In genomic region chr20:31440012-31440659, GRCh38 we compare ENCODE assay signal across 18 cellular contexts. TPM values are rescaled to one million over a fixed set of nuclear protein-coding genes. Genes with fewer than 3 reads are reported as not detected.
A peak's percentile ranks its signal among the peaks of the same experiment; 100 is the strongest.
DNase-seq lines count a peak whose midpoint lies in the region; ATAC-seq, FAIRE-seq and TF ChIP-seq lines count a peak whose summit lies in the region.
"Had no signal": no experiment of that assay in that cellular context is flagged by ENCODE, and none has a peak within 500 bp of the region (broad histone marks: within the 10 kb centered on the region; RNA-seq: fewer than 3 reads in every experiment).

Gene DEFB123, plus strand, starts transcription at chr20:31440632. Its CDS starts 67 bp downstream, at chr20:31440699.

- peak; percentile 13 for DNase-seq in activated naive CD4-positive, alpha-beta T cell treated with anti-CD3 and anti-CD28 coated beads, Interleukin-2, amount 50 U/mL, for 16 hours
- no peak for DNase-seq in activated naive CD4-positive, alpha-beta T cell (lab: John Stamatoyannopoulos, UW)
- DNase-seq in GM12878 (ENCODE audit: low read depth, low spot score) (no peak), esophagus squamous epithelium (lab: John Stamatoyannopoulos, UW) (no peak), Kasumi-1 (lab: John Stamatoyannopoulos, UW) (no peak)
- DNase-seq in stimulated activated CD4-positive, alpha-beta T cell treated with anti-CD3 and anti-CD28 coated beads, Interleukin-4, amount 100 ng/mL, for 1 hour, result peak; percentile 18
- DNase-seq: activated effector memory CD4-positive, alpha-beta T cell treated with anti-CD3 and anti-CD28 coated beads, Interleukin-2, amount 50 U/mL, for 16 hours; mesendoderm; NCI-H1092 had no signal

- POLR2A ChIA-PET in HEK293 (lab: Yijun Ruan, JAX) (no interaction called here), GM12878 (lab: Charles Lee) (no interaction called here)

- H3K27ac ChIP-seq in HEK293 (ENCODE audit: extremely low read depth, low read depth, low read length) (no peak within 1 kb of the TSS), GM12878 (ENCODE audit: control insufficient read depth, insufficient read depth) (no peak within 1 kb of the TSS), esophagus squamous epithelium (no peak within 1 kb of the TSS)
- H3K27ac ChIP-seq: BLaER1, HL-60 had no signal

- no peak within 1 kb of the TSS for H2AFZ ChIP-seq in GM12878 (ENCODE audit: control insufficient read depth, low read depth, low read length)

- RAD21 ChIA-PET in GM12878 (lab: Charles Lee; ENCODE audit: unreplicated experiment), result no interaction called here

- no peak for TF ChIP-seq RAD21 in GM12878 (IDR thresholded peaks at IDR 0.05; ENCODE audit: insufficient read depth, low read depth, low read length)

- FAIRE-seq in GM12878 (lab: Jason Lieb, UNC), result no peak

- H3K9me3 ChIP-seq in HEK293 (ENCODE audit: control insufficient read depth, insufficient read depth, low read depth, low read length), result no peaks in the 10 kb centered on the region
- no peaks in the 10 kb centered on the region for H3K9me3 ChIP-seq in GM12878 (replicated peaks; ENCODE audit: control insufficient read depth, insufficient read depth, low read length)
- no peaks in the 10 kb centered on the region for H3K9me3 ChIP-seq in esophagus squamous epithelium
- H3K9me3 ChIP-seq: BLaER1 had no signal

- no peaks in the 10 kb centered on the region for H4K20me1 ChIP-seq in GM12878 (ENCODE audit: control insufficient read depth, insufficient read depth)
- H4K20me1 ChIP-seq: BLaER1 had no signal

- H3K9ac ChIP-seq in GM12878 (ENCODE audit: control insufficient read depth, insufficient read depth, low read length), result no peak within 1 kb of the TSS
- H3K9ac ChIP-seq: BLaER1 had no signal

- SMC1A ChIA-PET in GM12878 (lab: Charles Lee; ENCODE audit: uncharacterized antibody, unreplicated experiment), result no interaction called here

- in situ Hi-C loops in GM12878 (cut with MboI), result no loop called here

- H3K4me2 ChIP-seq in GM12878 (ENCODE audit: control insufficient read depth, insufficient read depth), result no peak within 1 kb of the TSS
- H3K4me2 ChIP-seq: BLaER1 had no signal

- CTCF ChIA-PET in HEK293 (lab: Yijun Ruan, JAX), result interaction anchor here (0.6 to 1.7 kb wide), 10 partner anchors 9 to 270 kb away, joined by 3 to 10 read pairs (median 4); no protein-coding TSS in a partner anchor
- CTCF ChIA-PET in GM12878 (lab: Yijun Ruan, JAX), result interaction anchor here (0.6 to 1.4 kb wide), 7 partner anchors 9 to 80 kb away, joined by 3 to 6 read pairs (median 3); no protein-coding TSS in a partner anchor

- WGBS in GM12878 (ENCODE audit: insufficient coverage, insufficient replicate concordance, low lambda C conversion rate, missing lambda C conversion rate), result 55% methylated on average over 16 of the region's 16 CpGs
- WGBS in esophagus squamous epithelium, 2 donors, result 63 to 76% methylated on average over 6 to 13 of the region's 16 CpGs

- BruUV-seq in GM12878 (replicated peaks; lab: Mats Ljungman, UMichigan), result no TSS peak

- no peak for TF ChIP-seq POLR2A in GM12878 (IDR thresholded peaks at IDR 0.05; ENCODE audit: low read depth, low read length)
- no peak for TF ChIP-seq POLR2A in esophagus squamous epithelium (IDR thresholded peaks at IDR 0.05)

- no peak for ATAC-seq in GM12878
- no peak for ATAC-seq in GM19395 (IDR thresholded peaks at IDR 0.05; ENCODE audit: unreplicated experiment)
- ATAC-seq: Right ventricle myocardium inferior; stimulated activated memory B cell treated with anti-CD40 and anti-IgM and Interleukin-4, amounts not matched to agents 10 μg/mL and 1 μg/mL and 100 μg/mL, for 72 hours had no signal

- H3K27me3 ChIP-seq in GM12878 (replicated peaks in 1 of 2; ENCODE audit: control insufficient read depth in 2 of 2, insufficient read depth in 2 of 2, low read length in 1 of 2) (no peaks in the 10 kb centered on the region; a peak in 1 of 4 replicates), esophagus squamous epithelium (peaks cover 0 to 19% (median 0%) of the 10 kb centered on the region in 4 donors)
- H3K27me3 ChIP-seq: BLaER1 had no signal

- no peaks in the 10 kb centered on the region for H3K79me2 ChIP-seq in GM12878 (ENCODE audit: control insufficient read depth, insufficient read depth, low read length)

- TF ChIP-seq CTCF in HEK293 (tag by site-specific recombination; IDR thresholded peaks at IDR 0.05) (peak; percentile 22; the same call in 1 of the 2 replicates), GM12878 (IDR thresholded peaks at IDR 0.05 in 2 of 3, conservative IDR thresholded peaks at IDR 0.05 in 1 of 3; ENCODE audit: control insufficient read depth in 2 of 3, extremely low read depth in 1 of 3, insufficient read depth in 1 of 3, low read depth in 3 of 3, low read length in 3 of 3) (peak in 2 of 3 experiments; percentile 35 to 41; a peak in 3 of 6 replicates), esophagus squamous epithelium (IDR thresholded peaks at IDR 0.05) (no peak)

- H3K4me3 ChIP-seq in HEK293 (ENCODE audit: low read depth, low read length), result no peak within 1 kb of the TSS
- H3K4me3 ChIP-seq in GM12878, result no peak within 1 kb of the TSS
- H3K4me3 ChIP-seq in esophagus squamous epithelium, result no peak within 1 kb of the TSS
- H3K4me3 ChIP-seq: BLaER1 had no signal

- no peak for TF ChIP-seq EP300 in GM12878 (IDR thresholded peaks at IDR 0.05; ENCODE audit: borderline replicate concordance in 1 of 2, control insufficient read depth in 1 of 2, low read depth in 2 of 2, low read length in 2 of 2)

- no peaks in the 10 kb centered on the region for H3K4me1 ChIP-seq in HEK293 (ENCODE audit: control insufficient read depth, insufficient read depth, low read length)
- H3K4me1 ChIP-seq in GM12878 (ENCODE audit: control insufficient read depth, insufficient read depth, low read length), result no peaks in the 10 kb centered on the region
- no peaks in the 10 kb centered on the region for H3K4me1 ChIP-seq in esophagus squamous epithelium
- H3K4me1 ChIP-seq: BLaER1 had no signal

- H3K36me3 ChIP-seq in HEK293 (ENCODE audit: control insufficient read depth in 2 of 2, insufficient read depth in 1 of 2, low read length in 2 of 2) (no peaks in the 10 kb centered on the region), GM12878 (ENCODE audit: control insufficient read depth in 2 of 2, insufficient read depth in 2 of 2, low read length in 1 of 2) (no peaks in the 10 kb centered on the region), esophagus squamous epithelium (no peaks in the 10 kb centered on the region)
- H3K36me3 ChIP-seq: BLaER1 had no signal

- intact Hi-C loops in GM12878 (cut with micrococcal nuclease; ENCODE audit: unreplicated experiment) (no loop called here), esophagus squamous epithelium (cut with DNase I) (no loop called here)

TF ChIP-seq in GM12878, 131 proteins besides CTCF, POLR2A, EP300 and RAD21 (continues in another document):
- TF ChIP-seq BCLAF1 (IDR thresholded peaks at IDR 0.05), result no peak
- no peak for TF ChIP-seq MEF2B (IDR thresholded peaks at IDR 0.05; ENCODE audit: partially characterized antibody, poor library complexity, severe bottlenecking)
- no peak for TF ChIP-seq SMC3 (IDR thresholded peaks at IDR 0.05; ENCODE audit: borderline replicate concordance, low read length)
- TF ChIP-seq ELK1 (IDR thresholded peaks at IDR 0.05; ENCODE audit: low read depth, low read length), result no peak
- TF ChIP-seq ZZZ3 (IDR thresholded peaks at IDR 0.05; ENCODE audit: control insufficient read depth, insufficient read length, low read depth), result no peak
- TF ChIP-seq ZNF24 (IDR thresholded peaks at IDR 0.05), result no peak

RNA-seq across cellular contexts. Expression of gene DEFB123, which starts in this region (rescaled TPM):
- total RNA-seq in GM12878 (2013; cell fraction: nucleolus; rRNA removed), result not detected in 2 replicates
- total RNA-seq in GM12878 (2014; rRNA removed) (not detected in 2 replicates), GM12878 (2014; rRNA removed; fragmentation: Illumina TruSeq; extraction: Trizol) (not detected in 2 replicates), GM12878 (2021) (not detected in 2 replicates), esophagus squamous epithelium (not detected)
- not detected for polyA plus RNA-seq in GM12878 (2011; ENCODE audit: low read depth)
- polyA plus RNA-seq in GM12878 (2011; rRNA removed) (not detected in 2 replicates), GM12878 (2014; fragmentation: Illumina TruSeq; extraction: Trizol) (not detected in 2 replicates), GM12878 (2014; fragmentation: Nextera tagmentation; extraction: Ambion mirVana) (not detected), GM12878 (2014; rRNA removed) (not detected in 2 replicates), GM12878 (2016; fragmentation: Nextera tagmentation; extraction: Ambion mirVana) (not detected)
- polyA plus RNA-seq in GM12878 (2011; cell fraction: cytosol; rRNA removed), result not detected in 2 replicates
- not detected in 2 replicates for polyA plus RNA-seq in GM12878 (2011; cell fraction: nucleus; rRNA removed)
- not detected in 2 replicates for polyA plus RNA-seq in GM12878 (2012)
- polyA minus RNA-seq in GM12878 (2011; rRNA and poly(A)+ RNA removed), result not detected in 2 replicates
- not detected in 2 replicates for polyA minus RNA-seq in GM12878 (2011; cell fraction: cytosol; rRNA and poly(A)+ RNA removed)
- polyA minus RNA-seq in GM12878 (2011; cell fraction: nucleus; rRNA and poly(A)+ RNA removed), result not detected in 2 replicates
- total RNA-seq: cardiac septum, osteocyte, Right ventricle myocardium inferior had no signal
- polyA plus RNA-seq: esophagus had no signal

Comparison
In these comparisons a context has a peak if more than half of its experiments do, and no peak if none do; other contexts are left out.
1. DNase-seq: peak in activated naive CD4-positive, alpha-beta T cell treated with anti-CD3 and anti-CD28 coated beads, Interleukin-2, amount 50 U/mL, for 16 hours (single experiment) and stimulated activated CD4-positive, alpha-beta T cell treated with anti-CD3 and anti-CD28 coated beads, Interleukin-4, amount 100 ng/mL, for 1 hour (single experiment); none in activated naive CD4-positive, alpha-beta T cell (0 of 4), GM12878 (single experiment), esophagus squamous epithelium (single experiment) and Kasumi-1 (0 of 2).
2. CTCF ChIP-seq: peak in HEK293 (single experiment) and GM12878 (2 of 3); none in esophagus squamous epithelium (0 of 6).